In the genomic region with DNA sequence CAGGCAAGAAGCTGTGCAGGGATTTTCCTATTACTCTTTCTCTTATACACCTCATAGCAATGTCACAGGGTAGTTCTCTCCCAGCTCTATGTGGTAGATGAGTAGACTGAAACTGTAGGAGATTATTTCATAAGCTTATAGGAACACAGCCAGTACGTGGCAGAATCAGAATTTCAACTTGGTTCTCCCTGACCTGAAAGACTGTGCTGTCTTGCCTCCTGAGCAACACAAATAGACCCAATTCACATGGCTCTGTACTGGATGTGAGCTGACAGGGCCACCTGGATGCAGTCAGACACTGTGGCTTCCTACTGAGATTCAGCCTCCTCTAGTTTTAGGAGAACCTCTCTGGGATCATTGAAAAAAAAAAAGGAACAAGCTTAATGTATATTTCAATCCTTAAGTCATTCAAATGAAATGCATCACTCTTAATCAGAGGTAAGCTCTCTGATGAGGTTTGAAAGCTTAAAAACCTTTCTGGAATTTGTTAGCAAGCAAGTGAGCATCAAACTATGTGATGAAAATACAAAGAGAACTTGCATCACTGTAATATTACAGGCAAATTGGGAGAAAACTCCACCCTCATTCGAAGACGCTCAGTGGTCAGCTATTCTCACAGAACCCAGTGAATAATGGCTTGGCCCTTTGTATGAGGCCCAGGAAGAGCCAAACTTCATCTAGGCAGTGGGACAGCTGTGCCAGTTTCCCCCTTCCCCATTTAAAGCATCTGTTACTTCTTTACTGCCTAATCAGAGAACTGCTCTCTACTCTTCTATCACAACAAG, we compare ENCODE assay signal across 21 cellular contexts.
"Had no signal": no experiment of that assay in that cellular context is flagged by ENCODE, and none has a peak within 500 bp of the region (broad histone marks: within the 10 kb centered on the region; RNA-seq: fewer than 3 reads in every experiment).

No MANE protein-coding gene starts in this region.

- H3K36me3 ChIP-seq: left ventricle myocardium inferior, lower lobe of right lung, ovary, right atrium auricular region, sigmoid colon, stomach, thoracic aorta, transverse colon had no signal

- H3K79me2 ChIP-seq: hepatocyte had no signal

- H3K27me3 Mint-ChIP-seq: memory B cell had no signal

- H3K4me2 ChIP-seq: hepatocyte had no signal

- H3K4me1 ChIP-seq: left ventricle myocardium inferior, lower lobe of right lung, right atrium auricular region, sigmoid colon, stomach, transverse colon had no signal

- H3K4me3 ChIP-seq: hepatocyte, left ventricle myocardium inferior, lower lobe of right lung, ovary, right atrium auricular region, sigmoid colon, skin epidermis, stomach, thoracic aorta, transverse colon had no signal

- H3K36me3 Mint-ChIP-seq: memory B cell, mesothelial cell of epicardium, natural killer cell had no signal

- H3K27ac ChIP-seq: hepatocyte, left ventricle myocardium inferior, lower lobe of right lung, ovary, right atrium auricular region, sigmoid colon, skin epidermis, stomach, thoracic aorta, transverse colon had no signal

- H2AFZ ChIP-seq: hepatocyte had no signal

- H3K9me3 ChIP-seq: left ventricle myocardium inferior, lower lobe of right lung, ovary, right atrium auricular region, sigmoid colon, stomach, thoracic aorta, transverse colon had no signal

- H3K4me3 Mint-ChIP-seq: memory B cell, mesothelial cell of epicardium, natural killer cell, neural crest cell had no signal

- H3K9me3 Mint-ChIP-seq: mesothelial cell of epicardium, neural crest cell had no signal

- H3K27me3 ChIP-seq: hepatocyte, ovary, right atrium auricular region, sigmoid colon, stomach, transverse colon had no signal

- H3K4me1 Mint-ChIP-seq: memory B cell, mesothelial cell of epicardium, natural killer cell had no signal

- DNase-seq: effector CD4-positive, alpha-beta T cell; foreskin melanocyte; kidney; left cardiac atrium; left ventricle myocardium inferior; lower lobe of right lung; natural killer cell; ovary; sigmoid colon; stimulated activated CD4-positive, alpha-beta T cell treated with anti-CD3 and anti-CD28 coated beads, Interleukin-2, amount 100 ng/mL, for 24 hours; stimulated activated naive CD4-positive, alpha-beta T cell; stomach; substantia nigra; transverse colon had no signal

- ATAC-seq: left cardiac atrium, lower lobe of right lung, natural killer cell had no signal

- H3K27ac Mint-ChIP-seq: memory B cell, mesothelial cell of epicardium, natural killer cell had no signal
